ENCODE assay signal across 7 cellular contexts in genomic region chr11:102111011-102111786, GRCh38. TPM values are rescaled to one million over a fixed set of nuclear protein-coding genes. Genes with fewer than 3 reads are reported as not detected.
DNase-seq lines count a peak whose midpoint lies in the region; ATAC-seq and TF ChIP-seq lines count a peak whose summit lies in the region.

No MANE protein-coding gene starts in this region.

- intact Hi-C loops in breast epithelium (cut with DNase I; ENCODE audit: low total_unique reads) = loop anchor here (10.0 kb wide), 1 partner anchor 144 kb away; no protein-coding TSS in a partner anchor
- intact Hi-C loops in sciatic nerve (cut with DNase I) = no loop called here

- peak overlapping the region; percentile 99 to 100 for H3K27ac ChIP-seq in breast epithelium
- peak overlapping the region; percentile 96 for H3K27ac ChIP-seq in iPS-18a (ENCODE audit: low read length)

- DNase-seq in GM13977 (ENCODE audit: low spot score) (peak; percentile 47), NCI-H69 (lab: John Stamatoyannopoulos, UW) (peak; percentile 33), breast epithelium (ENCODE audit: low spot score in 2 of 2) (peak; percentile 78 to 82), sciatic nerve (ENCODE audit: low spot score) (peak; percentile 86)

- H3K36me3 ChIP-seq in breast epithelium (no peaks in the 10 kb centered on the region), iPS-18a (ENCODE audit: control insufficient read depth, low read depth, low read length) (peaks cover 7% of the 10 kb centered on the region)

- ATAC-seq in sciatic nerve = peak; percentile 81
- ATAC-seq in GM19023 (IDR thresholded peaks at IDR 0.05; ENCODE audit: unreplicated experiment) = no peak
- no peak for ATAC-seq in GM18873 (IDR thresholded peaks at IDR 0.05; ENCODE audit: low FRiP score, unreplicated experiment)

- no peak for TF ChIP-seq POLR2A in breast epithelium (IDR thresholded peaks at IDR 0.05)

- H3K4me3 ChIP-seq in breast epithelium (peak overlapping the region; percentile 94 to 100 (median 95)), iPS-18a (ENCODE audit: low read length) (peak overlapping the region; percentile 91)

- no peaks in the 10 kb centered on the region for H3K9me3 ChIP-seq in breast epithelium
- H3K9me3 ChIP-seq in iPS-18a (ENCODE audit: control insufficient read depth, low read depth, low read length) = no peaks in the 10 kb centered on the region

- H3K9ac ChIP-seq in iPS-18a (ENCODE audit: low read length) = peak overlapping the region; percentile 95

- TF ChIP-seq CTCF in GM13977 (IDR thresholded peaks at IDR 0.05; ENCODE audit: extremely low read depth, insufficient read depth, missing control alignments) (no peak), breast epithelium (IDR thresholded peaks at IDR 0.05) (no peak)

- in situ Hi-C loops in GM13977 (cut with MboI; ENCODE audit: low pct_unique_long_range_greater_than_20kb, low sequenced_read_pairs, unreplicated experiment) = no loop called here

- no peaks in the 10 kb centered on the region for H3K4me1 ChIP-seq in breast epithelium
- peaks cover 45% of the 10 kb centered on the region for H3K4me1 ChIP-seq in iPS-18a (ENCODE audit: control insufficient read depth, low read depth, low read length)

- H3K27me3 ChIP-seq in breast epithelium (no peaks in the 10 kb centered on the region), iPS-18a (ENCODE audit: control insufficient read depth, insufficient read depth, low read length) (peaks cover 6% of the 10 kb centered on the region)

RNA-seq across cellular contexts. Expression of gene YAP1, which starts 1.0 kb away (rescaled TPM):
- total RNA-seq in breast epithelium (100 to 1,000 TPM; 179 to 215 (median 184) TPM), sciatic nerve (112 TPM)

Comparison
In these comparisons a context has a peak if more than half of its experiments do, and no peak if none do; other contexts are left out.
1. DNase-seq: peak in every context shown above with its lines; median percentile 86 in sciatic nerve; 80 in breast epithelium; 47 in GM13977; 33 in NCI-H69.